Comparison of ENCODE assay signal across 1 cellular context in genomic region chr3:20890124-20890523, GRCh38.
TF ChIP-seq lines count a peak whose summit lies in the region.

No MANE protein-coding gene starts in this region.

TF ChIP-seq in K562, 482 proteins besides CTCF, POLR2A, EP300 and RAD21 (continued from another document and continues in another):
- no peak for TF ChIP-seq E2F8 (IDR thresholded peaks at IDR 0.05; ENCODE audit: low read depth, partially characterized antibody)
- no peak for TF ChIP-seq NKRF (IDR thresholded peaks at IDR 0.05; ENCODE audit: borderline replicate concordance)
- no peak for TF ChIP-seq ZBED1 (IDR thresholded peaks at IDR 0.05)
- no peak for TF ChIP-seq E2F5 (CRISPR knock-in tag; IDR thresholded peaks at IDR 0.05)
- no peak for TF ChIP-seq WHSC1 (IDR thresholded peaks at IDR 0.05; ENCODE audit: low read length)
- no peak for TF ChIP-seq ADNP (tag; IDR thresholded peaks at IDR 0.05)
- no peak for TF ChIP-seq SRSF1 (IDR thresholded peaks at IDR 0.05; ENCODE audit: low read depth, low read length)
- no peak for TF ChIP-seq SPI1 (IDR thresholded peaks at IDR 0.05; ENCODE audit: borderline replicate concordance, low read depth, low read length)
- TF ChIP-seq CREB3L1 (IDR thresholded peaks at IDR 0.05; ENCODE audit: borderline replicate concordance, low read depth) = no peak; the same call in 1 of the 2 replicates
- peak; percentile 61; the same call in 1 of the 2 replicates for TF ChIP-seq SMARCC2 (IDR thresholded peaks at IDR 0.05; ENCODE audit: low read depth)
- TF ChIP-seq CHD2 (IDR thresholded peaks at IDR 0.05; ENCODE audit: low read depth, low read length) = no peak
- TF ChIP-seq ZC3H4 (CRISPR knock-in tag; IDR thresholded peaks at IDR 0.05; ENCODE audit: borderline replicate concordance) = no peak
- no peak for TF ChIP-seq ATF6 (CRISPR knock-in tag; IDR thresholded peaks at IDR 0.05)
- TF ChIP-seq ETS2 (tag; IDR thresholded peaks at IDR 0.05; ENCODE audit: borderline replicate concordance, poor library complexity, severe bottlenecking) = no peak
- TF ChIP-seq ZNF212 (CRISPR knock-in tag; IDR thresholded peaks at IDR 0.05) = no peak
- no peak for TF ChIP-seq BRF2 (IDR thresholded peaks at IDR 0.05; ENCODE audit: borderline replicate concordance, insufficient read depth, insufficient read length)
- 0 out of 2 replicates have a peak, but pooled peaks have one; percentile 7 for TF ChIP-seq JUN (IDR thresholded peaks at IDR 0.05; ENCODE audit: borderline replicate concordance, low read depth, low read length)
- TF ChIP-seq JUN (CRISPR knock-in tag; IDR thresholded peaks at IDR 0.05; ENCODE audit: borderline replicate concordance) = no peak
- TF ChIP-seq STAG1 (CRISPR knock-in tag; IDR thresholded peaks at IDR 0.05; ENCODE audit: borderline replicate concordance) = no peak
- TF ChIP-seq NCOA2 (IDR thresholded peaks at IDR 0.05; ENCODE audit: partially characterized antibody in 2 of 2) = no peak
- no peak for TF ChIP-seq NR0B1 (IDR thresholded peaks at IDR 0.05; ENCODE audit: partially characterized antibody)
- no peak for TF ChIP-seq EP400 (IDR thresholded peaks at IDR 0.05)
- TF ChIP-seq, protein P1, sequence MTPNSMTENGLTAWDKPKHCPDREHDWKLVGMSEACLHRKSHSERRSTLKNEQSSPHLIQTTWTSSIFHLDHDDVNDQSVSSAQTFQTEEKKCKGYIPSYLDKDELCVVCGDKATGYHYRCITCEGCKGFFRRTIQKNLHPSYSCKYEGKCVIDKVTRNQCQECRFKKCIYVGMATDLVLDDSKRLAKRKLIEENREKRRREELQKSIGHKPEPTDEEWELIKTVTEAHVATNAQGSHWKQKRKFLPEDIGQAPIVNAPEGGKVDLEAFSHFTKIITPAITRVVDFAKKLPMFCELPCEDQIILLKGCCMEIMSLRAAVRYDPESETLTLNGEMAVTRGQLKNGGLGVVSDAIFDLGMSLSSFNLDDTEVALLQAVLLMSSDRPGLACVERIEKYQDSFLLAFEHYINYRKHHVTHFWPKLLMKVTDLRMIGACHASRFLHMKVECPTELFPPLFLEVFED (CRISPR knock-in tag; conservative IDR thresholded peaks at IDR 0.05) = no peak
- no peak; the same call in 1 of the 2 replicates for TF ChIP-seq FOSL1 (tag; conservative IDR thresholded peaks at IDR 0.05)
- no peak for TF ChIP-seq HNRNPH1 (optimal IDR thresholded peaks at IDR 0.05; ENCODE audit: low read depth, low read length)
- no peak for TF ChIP-seq FOS (IDR thresholded peaks at IDR 0.05; ENCODE audit: extremely low read depth, insufficient read length)
- 0 out of 2 replicates have a peak, but pooled peaks have one; percentile 63 for TF ChIP-seq ZBTB17 (CRISPR knock-in tag; IDR thresholded peaks at IDR 0.05)
- no peak for TF ChIP-seq ZNF583 (CRISPR knock-in tag; IDR thresholded peaks at IDR 0.05)
- TF ChIP-seq ZNF408 (CRISPR knock-in tag; IDR thresholded peaks at IDR 0.05; ENCODE audit: low read depth) = no peak
- no peak for TF ChIP-seq ZNF121 (CRISPR knock-in tag; conservative IDR thresholded peaks at IDR 0.05)
- TF ChIP-seq, protein P2, sequence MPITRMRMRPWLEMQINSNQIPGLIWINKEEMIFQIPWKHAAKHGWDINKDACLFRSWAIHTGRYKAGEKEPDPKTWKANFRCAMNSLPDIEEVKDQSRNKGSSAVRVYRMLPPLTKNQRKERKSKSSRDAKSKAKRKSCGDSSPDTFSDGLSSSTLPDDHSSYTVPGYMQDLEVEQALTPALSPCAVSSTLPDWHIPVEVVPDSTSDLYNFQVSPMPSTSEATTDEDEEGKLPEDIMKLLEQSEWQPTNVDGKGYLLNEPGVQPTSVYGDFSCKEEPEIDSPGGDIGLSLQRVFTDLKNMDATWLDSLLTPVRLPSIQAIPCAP (CRISPR knock-in tag; IDR thresholded peaks at IDR 0.05; ENCODE audit: borderline replicate concordance) = no peak
- no peak for TF ChIP-seq MYBL2 (IDR thresholded peaks at IDR 0.05; ENCODE audit: low read depth)
- TF ChIP-seq MYBL2 (CRISPR knock-in tag; IDR thresholded peaks at IDR 0.05; ENCODE audit: borderline replicate concordance) = no peak
- no peak for TF ChIP-seq ZNF76 (CRISPR knock-in tag; IDR thresholded peaks at IDR 0.05; ENCODE audit: borderline replicate concordance)
- TF ChIP-seq, protein P3, sequence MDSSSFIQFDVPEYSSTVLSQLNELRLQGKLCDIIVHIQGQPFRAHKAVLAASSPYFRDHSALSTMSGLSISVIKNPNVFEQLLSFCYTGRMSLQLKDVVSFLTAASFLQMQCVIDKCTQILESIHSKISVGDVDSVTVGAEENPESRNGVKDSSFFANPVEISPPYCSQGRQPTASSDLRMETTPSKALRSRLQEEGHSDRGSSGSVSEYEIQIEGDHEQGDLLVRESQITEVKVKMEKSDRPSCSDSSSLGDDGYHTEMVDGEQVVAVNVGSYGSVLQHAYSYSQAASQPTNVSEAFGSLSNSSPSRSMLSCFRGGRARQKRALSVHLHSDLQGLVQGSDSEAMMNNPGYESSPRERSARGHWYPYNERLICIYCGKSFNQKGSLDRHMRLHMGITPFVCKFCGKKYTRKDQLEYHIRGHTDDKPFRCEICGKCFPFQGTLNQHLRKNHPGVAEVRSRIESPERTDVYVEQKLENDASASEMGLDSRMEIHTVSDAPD (CRISPR knock-in tag; IDR thresholded peaks at IDR 0.05) = no peak
- TF ChIP-seq TBL1XR1 (IDR thresholded peaks at IDR 0.05; ENCODE audit: low read length in 2 of 2) = peak in 1 of 2 experiments; percentile 80; a peak in 1 of 4 replicates
- TF ChIP-seq RFX5 (IDR thresholded peaks at IDR 0.05; ENCODE audit: low read depth, low read length) = no peak
- no peak for TF ChIP-seq ELF2 (CRISPR knock-in tag; IDR thresholded peaks at IDR 0.05)
- no peak for TF ChIP-seq ZNF717 (CRISPR knock-in tag; IDR thresholded peaks at IDR 0.05)
- TF ChIP-seq XRCC4 (IDR thresholded peaks at IDR 0.05; ENCODE audit: extremely low read depth, insufficient read depth, insufficient read length) = no peak
- TF ChIP-seq NUFIP1 (IDR thresholded peaks at IDR 0.05; ENCODE audit: partially characterized antibody) = no peak
- no peak for TF ChIP-seq ZNF263 (CRISPR knock-in tag; IDR thresholded peaks at IDR 0.05; ENCODE audit: borderline replicate concordance)
- TF ChIP-seq FOXA1 (IDR thresholded peaks at IDR 0.05; ENCODE audit: borderline replicate concordance) = no peak
- no peak for TF ChIP-seq PTTG1 (tag; IDR thresholded peaks at IDR 0.05; ENCODE audit: low read depth)
- TF ChIP-seq, protein P4, sequence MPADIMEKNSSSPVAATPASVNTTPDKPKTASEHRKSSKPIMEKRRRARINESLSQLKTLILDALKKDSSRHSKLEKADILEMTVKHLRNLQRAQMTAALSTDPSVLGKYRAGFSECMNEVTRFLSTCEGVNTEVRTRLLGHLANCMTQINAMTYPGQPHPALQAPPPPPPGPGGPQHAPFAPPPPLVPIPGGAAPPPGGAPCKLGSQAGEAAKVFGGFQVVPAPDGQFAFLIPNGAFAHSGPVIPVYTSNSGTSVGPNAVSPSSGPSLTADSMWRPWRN (IDR thresholded peaks at IDR 0.05; ENCODE audit: low read depth) = no peak
- no peak for TF ChIP-seq ZSCAN29 (IDR thresholded peaks at IDR 0.05)
- no peak for TF ChIP-seq RBM34 (IDR thresholded peaks at IDR 0.05; ENCODE audit: borderline replicate concordance, insufficient read depth, low read length)
- TF ChIP-seq MTA3 (IDR thresholded peaks at IDR 0.05; ENCODE audit: borderline replicate concordance) = no peak; the same call in 1 of the 2 replicates
